In genomic region chr14:34027130-34027989, GRCh38 we compare ENCODE assay signal across 27 cellular contexts.
"Had no signal": no experiment of that assay in that cellular context is flagged by ENCODE, and none has a peak within 500 bp of the region (broad histone marks: within the 10 kb centered on the region; RNA-seq: fewer than 3 reads in every experiment).

No MANE protein-coding gene starts in this region.

- H3K27me3 Mint-ChIP-seq: activated T-cell treated with anti-CD3 and anti-CD28 coated beads, Interleukin-2, amount 50 U/mL, for 24 hours; T-cell had no signal

- H3K4me1 Mint-ChIP-seq: activated CD8-positive, alpha-beta memory T cell treated with anti-CD3 and anti-CD28 coated beads, Interleukin-2, amount 10 ng/mL, durations not matched to agents 7 days and 5 days had no signal

- H3K9me3 Mint-ChIP-seq: activated naive CD4-positive, alpha-beta T cell treated with anti-CD3 and anti-CD28 coated beads, Interleukin-2, amount 50 U/mL, for 72 hours; activated T-cell treated with anti-CD3 and anti-CD28 coated beads, Interleukin-2, amount 50 U/mL, for 24 hours; T-cell had no signal

- H3K27ac ChIP-seq: SK-N-MC, VCaP had no signal

- H3K4me3 Mint-ChIP-seq: activated CD8-positive, alpha-beta memory T cell treated with anti-CD3 and anti-CD28 coated beads, Interleukin-2, amount 10 ng/mL, durations not matched to agents 7 days and 5 days; activated T-cell treated with anti-CD3 and anti-CD28 coated beads, Interleukin-2, amount 50 U/mL, for 24 hours; T-cell had no signal

- H3K9me3 ChIP-seq: MG63 had no signal

- H3K36me3 ChIP-seq: MG63 had no signal

- DNase-seq: activated CD4-positive, alpha-beta T cell treated with anti-CD3 and anti-CD28 coated beads, Interleukin-2, amount 50 U/mL, for 1 hour; activated CD4-positive, CD25-positive, alpha-beta regulatory T cell; activated CD8-positive, alpha-beta memory T cell treated with anti-CD3 and anti-CD28 coated beads, Interleukin-2, amount 10 ng/mL, durations not matched to agents 7 days and 5 days; activated effector memory CD4-positive, alpha-beta T cell treated with anti-CD3 and anti-CD28 coated beads, Interleukin-2, amount 50 U/mL, for 16 hours; activated naive CD4-positive, alpha-beta T cell treated with Interleukin-2 at 50 U/mL for 16 hours; activated T-cell treated with anti-CD3 and anti-CD28 coated beads, Interleukin-2, amount 50 U/mL, for 24 hours; anterior cingulate cortex; cerebellar nuclear complex; MG63; MV-4-11; NCI-H1092 treated with DMSO at 0.1 percent for 48 hours; NCI-H1417 treated with DMSO at 0.1 percent for 48 hours; NCI-H1694; NCI-H2029; NCI-H2107; NCI-H226; NCI-H526; NK-92 treated with Interleukin-12 subunit alpha and Interleukin-12 subunit beta, amount 100 ng/mL, for 24 hours; OCI-M1; RPMI8226; T-cell; T1000 had no signal

- ATAC-seq: activated CD8-positive, alpha-beta memory T cell treated with anti-CD3 and anti-CD28 coated beads, Interleukin-2, amount 10 ng/mL, durations not matched to agents 7 days and 5 days; activated naive CD4-positive, alpha-beta T cell treated with anti-CD3 and anti-CD28 coated beads, Interleukin-2, amount 50 U/mL, for 72 hours; Panc1; Right ventricle myocardium inferior; T-cell had no signal

- H3K27me3 ChIP-seq: MG63 had no signal

- H3K4me3 ChIP-seq: MG63, SK-N-MC had no signal

- H3K27ac Mint-ChIP-seq: activated CD8-positive, alpha-beta memory T cell treated with anti-CD3 and anti-CD28 coated beads, Interleukin-2, amount 10 ng/mL, durations not matched to agents 7 days and 5 days; activated naive CD4-positive, alpha-beta T cell treated with anti-CD3 and anti-CD28 coated beads, Interleukin-2, amount 50 U/mL, for 72 hours; activated T-cell treated with anti-CD3 and anti-CD28 coated beads, Interleukin-2, amount 50 U/mL, for 24 hours had no signal

- H3K36me3 Mint-ChIP-seq: activated CD8-positive, alpha-beta memory T cell treated with anti-CD3 and anti-CD28 coated beads, Interleukin-2, amount 10 ng/mL, durations not matched to agents 7 days and 5 days; activated naive CD4-positive, alpha-beta T cell treated with anti-CD3 and anti-CD28 coated beads, Interleukin-2, amount 50 U/mL, for 72 hours; T-cell had no signal
